In the genomic region with DNA sequence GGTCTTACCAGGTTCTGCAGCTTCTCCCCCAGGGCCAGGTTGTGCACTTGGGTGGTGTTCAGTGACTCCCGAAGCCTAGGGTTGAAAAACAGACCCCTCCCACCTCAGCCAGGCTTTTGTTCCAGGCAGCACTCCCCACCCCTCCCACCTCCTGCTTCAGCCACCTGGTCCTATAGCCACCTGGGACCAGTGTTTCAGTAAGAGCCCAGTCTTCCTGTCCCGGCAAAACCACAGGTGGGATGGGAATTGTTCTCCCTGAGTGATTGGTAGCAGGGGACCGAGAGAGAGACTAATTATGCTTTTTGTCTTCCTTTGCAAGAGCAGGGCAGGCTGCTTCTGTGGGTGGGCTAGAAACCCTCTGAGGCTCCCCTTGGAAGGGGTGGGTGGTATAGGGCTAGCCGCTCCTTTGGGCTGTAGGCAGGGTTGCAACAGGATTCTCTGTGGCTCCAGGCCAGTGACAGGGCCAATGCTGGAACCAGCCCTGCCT, we compare ENCODE assay signal across 12 cellular contexts. TPM values are rescaled to one million over a fixed set of nuclear protein-coding genes. Genes with fewer than 3 reads are reported as not detected.
A peak's percentile ranks its signal among the peaks of the same experiment; 100 is the strongest.
DNase-seq lines count a peak whose midpoint lies in the region; ATAC-seq and TF ChIP-seq lines count a peak whose summit lies in the region.
"Had no signal": no experiment of that assay in that cellular context is flagged by ENCODE, and none has a peak within 500 bp of the region (broad histone marks: within the 10 kb centered on the region; RNA-seq: fewer than 3 reads in every experiment).

No MANE protein-coding gene starts in this region.

- H3K27ac Mint-ChIP-seq in activated CD4-positive, alpha-beta T cell treated with anti-CD3 and anti-CD28 coated beads for 36 hours: no peak overlapping the region
- H3K27ac Mint-ChIP-seq: activated B cell treated with CpG ODN at 0.5 μM for 24 hours; activated naive CD4-positive, alpha-beta T cell treated with anti-CD3 and anti-CD28 coated beads, Interleukin-2, amount 50 U/mL, for 72 hours; stimulated activated naive CD8-positive, alpha-beta T cell treated with anti-CD3 and anti-CD28 coated beads, Interleukin-15, Interleukin-2, amounts not matched to agents 100 ng/mL and 50 ng/mL, for 24 hours had no signal

- BruUV-seq in A673 (replicated peaks; lab: Mats Ljungman, UMichigan): no TSS peak

- POLR2A ChIA-PET in A673 (lab: Charles Lee; ENCODE audit: low non-redundant PET): no interaction called here
- POLR2A ChIA-PET in activated CD4-positive, alpha-beta T cell treated with anti-CD3 and anti-CD28 coated beads for 36 hours (lab: Charles Lee): no interaction called here

- H3K9me3 ChIP-seq in HUES48 (ENCODE audit: control insufficient read depth, insufficient read depth, low read length) (no peaks in the 10 kb centered on the region), A673 (ENCODE audit: low read depth, low read length, poor library complexity, severe bottlenecking) (no peaks in the 10 kb centered on the region)

- H3K9ac ChIP-seq in HUES48 (ENCODE audit: low read depth, low read length): no peak overlapping the region

- CTCF ChIA-PET in A673 (lab: Charles Lee): no interaction called here
- CTCF ChIA-PET in activated CD4-positive, alpha-beta T cell treated with anti-CD3 and anti-CD28 coated beads for 36 hours (lab: Charles Lee): no interaction called here

- H3K4me1 ChIP-seq in HUES48 (ENCODE audit: control insufficient read depth, insufficient read depth, low read length) (peaks cover 6% of the 10 kb centered on the region; the same call in 1 of the 2 replicates), A673 (ENCODE audit: insufficient read depth, low read length, poor library complexity, severe bottlenecking) (peaks cover 3% of the 10 kb centered on the region)

- H3K36me3 Mint-ChIP-seq in activated CD4-positive, alpha-beta T cell treated with anti-CD3 and anti-CD28 coated beads for 36 hours (ENCODE audit: low read depth): no peaks in the 10 kb centered on the region
- H3K36me3 Mint-ChIP-seq: activated naive CD4-positive, alpha-beta T cell treated with anti-CD3 and anti-CD28 coated beads, Interleukin-2, amount 50 U/mL, for 72 hours had no signal

- intact Hi-C loops in A673 (cut with micrococcal nuclease; ENCODE audit: unreplicated experiment): no loop called here
- intact Hi-C loops in activated CD4-positive, alpha-beta T cell treated with anti-CD3 and anti-CD28 coated beads for 36 hours (cut with DNase I, micrococcal nuclease): no loop called here

- H3K4me3 ChIP-seq in HUES48 (ENCODE audit: low read depth, low read length) (no peak overlapping the region; the same call in 1 of the 2 replicates), A673 (ENCODE audit: low read depth, low read length, poor library complexity, severe bottlenecking) (no peak overlapping the region)

- H3K4me1 Mint-ChIP-seq in activated CD4-positive, alpha-beta T cell treated with anti-CD3 and anti-CD28 coated beads for 36 hours: no peaks in the 10 kb centered on the region

- no peak overlapping the region for H3K4me3 Mint-ChIP-seq in activated CD4-positive, alpha-beta T cell treated with anti-CD3 and anti-CD28 coated beads for 36 hours
- H3K4me3 Mint-ChIP-seq: activated B cell treated with CpG ODN at 0.5 μM for 24 hours; stimulated activated naive CD8-positive, alpha-beta T cell treated with anti-CD3 and anti-CD28 coated beads, Interleukin-15, Interleukin-2, amounts not matched to agents 100 ng/mL and 50 ng/mL, for 24 hours had no signal

- peak; percentile 85 for DNase-seq in NCI-H345 (lab: John Stamatoyannopoulos, UW)
- DNase-seq in iPS-NIHi11 (ENCODE audit: low spot score): peak; percentile 70
- no peak for DNase-seq in A673 (ENCODE audit: low spot score)
- no peak for DNase-seq in activated CD4-positive, alpha-beta T cell treated with anti-CD3 and anti-CD28 coated beads for 36 hours
- DNase-seq: activated B cell treated with CpG ODN at 0.5 μM for 24 hours; effector CD4-positive, alpha-beta T cell; IMR-90; mesenchymal stem cell had no signal

- H3K9me3 Mint-ChIP-seq in activated CD4-positive, alpha-beta T cell treated with anti-CD3 and anti-CD28 coated beads for 36 hours (ENCODE audit: low read depth): no peaks in the 10 kb centered on the region
- H3K9me3 Mint-ChIP-seq: activated B cell treated with CpG ODN at 0.5 μM for 24 hours; activated naive CD4-positive, alpha-beta T cell treated with anti-CD3 and anti-CD28 coated beads, Interleukin-2, amount 50 U/mL, for 72 hours; stimulated activated naive CD8-positive, alpha-beta T cell treated with anti-CD3 and anti-CD28 coated beads, Interleukin-15, Interleukin-2, amounts not matched to agents 100 ng/mL and 50 ng/mL, for 24 hours had no signal

- H3K27me3 Mint-ChIP-seq in activated CD4-positive, alpha-beta T cell treated with anti-CD3 and anti-CD28 coated beads for 36 hours: no peaks in the 10 kb centered on the region
- H3K27me3 Mint-ChIP-seq: activated B cell treated with CpG ODN at 0.5 μM for 24 hours; stimulated activated naive CD8-positive, alpha-beta T cell treated with anti-CD3 and anti-CD28 coated beads, Interleukin-15, Interleukin-2, amounts not matched to agents 100 ng/mL and 50 ng/mL, for 24 hours had no signal

- TF ChIP-seq CTCF in A673 (conservative IDR thresholded peaks at IDR 0.05; ENCODE audit: low read depth, low read length): no peak

- no peaks in the 10 kb centered on the region for H3K36me3 ChIP-seq in HUES48 (ENCODE audit: control insufficient read depth, insufficient read depth, low read length)
- H3K36me3 ChIP-seq in A673 (ENCODE audit: insufficient read depth, low read length, poor library complexity, severe bottlenecking): no peaks in the 10 kb centered on the region

- H3K27ac ChIP-seq in HUES48 (ENCODE audit: low read depth, low read length) (peak overlapping the region; percentile 69), A673 (ENCODE audit: low read depth, low read length, poor library complexity, severe bottlenecking) (no peak overlapping the region)

- no peak for ATAC-seq in activated CD4-positive, alpha-beta T cell treated with anti-CD3 and anti-CD28 coated beads for 36 hours
- no peak for ATAC-seq in GM19035 (IDR thresholded peaks at IDR 0.05; ENCODE audit: unreplicated experiment)
- ATAC-seq: activated naive CD4-positive, alpha-beta T cell treated with anti-CD3 and anti-CD28 coated beads, Interleukin-2, amount 50 U/mL, for 72 hours had no signal

- H3K27me3 ChIP-seq in HUES48 (ENCODE audit: control insufficient read depth, insufficient read depth, low read length): no peaks in the 10 kb centered on the region
- H3K27me3 ChIP-seq in A673 (replicated peaks; ENCODE audit: insufficient read depth, low read depth, low read length, poor library complexity): no peaks in the 10 kb centered on the region

RNA-seq across cellular contexts. Expression of a gene that starts 8.5 kb away (rescaled TPM):
- total RNA-seq in A673 (2021): 0.50 TPM in 1 of 2 replicates, not detected in the other
- total RNA-seq in activated CD4-positive, alpha-beta T cell treated with anti-CD3 and anti-CD28 coated beads for 36 hours: 10 to 100 TPM; 11.7 to 13.6 TPM

RNA-seq across cellular contexts. Expression of a gene that starts 17.0 kb away (rescaled TPM):
- total RNA-seq in A673 (2021): 109 and 119 TPM in 2 replicates
- total RNA-seq in activated CD4-positive, alpha-beta T cell treated with anti-CD3 and anti-CD28 coated beads for 36 hours: 100 to 1,000 TPM; 111 to 119 TPM

RNA-seq across cellular contexts. Expression of a gene that starts 17.2 kb away (rescaled TPM):
- total RNA-seq in A673 (2021): 45.9 and 46.6 TPM in 2 replicates
- total RNA-seq in activated CD4-positive, alpha-beta T cell treated with anti-CD3 and anti-CD28 coated beads for 36 hours: 10 to 100 TPM; 24.2 to 31.8 TPM

RNA-seq across cellular contexts. Expression of a gene that starts 25.8 kb away (rescaled TPM):
- 41.9 and 43.9 TPM in 2 replicates for total RNA-seq in A673 (2021)
- 10 to 100 TPM; 10.5 to 12.1 TPM for total RNA-seq in activated CD4-positive, alpha-beta T cell treated with anti-CD3 and anti-CD28 coated beads for 36 hours

RNA-seq across cellular contexts. Expression of a gene that starts 29.2 kb away (rescaled TPM):
- total RNA-seq in A673 (2021): 125 and 140 TPM in 2 replicates
- 100 to 1,000 TPM in 1 of 2 experiments, 10 to 100 TPM in 1; 94.3 to 123 TPM for total RNA-seq in activated CD4-positive, alpha-beta T cell treated with anti-CD3 and anti-CD28 coated beads for 36 hours

Comparison
In these comparisons a context has a peak if more than half of its experiments do, and no peak if none do; other contexts are left out.
1. DNase-seq: peak in NCI-H345 (single experiment) and iPS-NIHi11 (single experiment); none in A673 (single experiment) and activated CD4-positive, alpha-beta T cell treated with anti-CD3 and anti-CD28 coated beads for 36 hours (single experiment).